ENCODE assay signal across 8 cellular contexts in genomic region chr12:124036117-124037109, GRCh38.
DNase-seq lines count a peak whose midpoint lies in the region; ATAC-seq, FAIRE-seq and TF ChIP-seq lines count a peak whose summit lies in the region.

No MANE protein-coding gene starts in this region.

- ATAC-seq in HG03378 (IDR thresholded peaks at IDR 0.05; ENCODE audit: unreplicated experiment): no peak
- no peak for ATAC-seq in HG02938 (IDR thresholded peaks at IDR 0.05; ENCODE audit: unreplicated experiment)

- DNase-seq in T follicular helper cell (ENCODE audit: low read depth) (peak; percentile 27), breast epithelium (ENCODE audit: low spot score in 2 of 2) (no peak), keratinocyte (ENCODE audit: low read depth, low spot score) (no peak)
- peak; percentile 49 for DNase-seq in stimulated activated CD4-positive, alpha-beta T cell treated with anti-CD3 and anti-CD28 coated beads, Interleukin-4, amount 100 ng/mL, for 1 hour

- H3K27ac ChIP-seq in DOHH2 (ENCODE audit: low read depth, low read length) (no peak overlapping the region), breast epithelium (no peak overlapping the region), keratinocyte (ENCODE audit: control insufficient read depth, insufficient read depth, low read length) (no peak overlapping the region)

- H3K36me3 ChIP-seq in DOHH2 (ENCODE audit: control insufficient read depth, low read length): no peaks in the 10 kb centered on the region
- no peaks in the 10 kb centered on the region for H3K36me3 ChIP-seq in breast epithelium
- no peaks in the 10 kb centered on the region for H3K36me3 ChIP-seq in keratinocyte (ENCODE audit: control insufficient read depth in 2 of 2, extremely low read depth in 1 of 2, insufficient read depth in 2 of 2, low read length in 2 of 2)

- peak; percentile 94 for TF ChIP-seq CTCF in DOHH2 (IDR thresholded peaks at IDR 0.05; ENCODE audit: low read depth, low read length, poor library complexity, severe bottlenecking)
- peak; percentile 97 for TF ChIP-seq CTCF in LNCAP (IDR thresholded peaks at IDR 0.05)
- TF ChIP-seq CTCF in breast epithelium (IDR thresholded peaks at IDR 0.05): peak; percentile 88 to 93 (median 89)
- peak; percentile 68 to 88 (median 75) for TF ChIP-seq CTCF in keratinocyte (optimal IDR thresholded peaks at IDR 0.05 in 1 of 3, IDR thresholded peaks at IDR 0.05 in 1 of 3, conservative IDR thresholded peaks at IDR 0.05 in 1 of 3; ENCODE audit: extremely low read depth in 1 of 3, insufficient read depth in 2 of 3, low read length in 3 of 3)

- intact Hi-C loops in breast epithelium (cut with DNase I; ENCODE audit: low total_unique reads): loop anchor here (5.0 to 10.0 kb wide), 3 partner anchors 286 to 736 kb away; no protein-coding TSS in a partner anchor

- no peaks in the 10 kb centered on the region for H3K79me2 ChIP-seq in DOHH2 (ENCODE audit: control insufficient read depth, low read length)
- H3K79me2 ChIP-seq in keratinocyte (ENCODE audit: control insufficient read depth, insufficient read depth, low read length): no peaks in the 10 kb centered on the region

- peak; percentile 85 for FAIRE-seq in keratinocyte (lab: Jason Lieb, UNC)

- H3K4me3 ChIP-seq in DOHH2 (ENCODE audit: low read length): no peak overlapping the region
- no peak overlapping the region for H3K4me3 ChIP-seq in breast epithelium
- H3K4me3 ChIP-seq in keratinocyte (ENCODE audit: control insufficient read depth in 2 of 3, extremely low read depth in 1 of 3, insufficient read depth in 2 of 3, low read depth in 1 of 3, low read length in 3 of 3): no peak overlapping the region

- no peaks in the 10 kb centered on the region for H3K4me1 ChIP-seq in DOHH2 (ENCODE audit: control insufficient read depth, low read length)
- H3K4me1 ChIP-seq in breast epithelium: no peaks in the 10 kb centered on the region
- H3K4me1 ChIP-seq in keratinocyte (ENCODE audit: control insufficient read depth, extremely low read depth, insufficient read depth, low read length): no peaks in the 10 kb centered on the region

- no peaks in the 10 kb centered on the region for H3F3A ChIP-seq in DOHH2 (ENCODE audit: control insufficient read depth, insufficient read depth)

- dilution Hi-C loops in keratinocyte (cut with MboI; ENCODE audit: extremely low pct_ligation_motif_present, low sequenced_read_pairs): no loop called here

- peak overlapping the region; percentile 47 for H2AFZ ChIP-seq in keratinocyte (ENCODE audit: control insufficient read depth, low read length)

- H4K20me1 ChIP-seq in DOHH2 (ENCODE audit: control insufficient read depth, insufficient read depth, low read depth, low read length): peaks cover 4% of the 10 kb centered on the region; the same call in 1 of the 2 replicates
- no peaks in the 10 kb centered on the region for H4K20me1 ChIP-seq in keratinocyte (ENCODE audit: control insufficient read depth, extremely low read depth, insufficient read depth, low read length)

- H3K9ac ChIP-seq in keratinocyte (ENCODE audit: control insufficient read depth, extremely low read depth, insufficient read depth, low read length): no peak overlapping the region

- peaks cover 3% of the 10 kb centered on the region; the same call in 1 of the 2 replicates for H3K27me3 ChIP-seq in DOHH2 (ENCODE audit: control insufficient read depth, low read length)
- no peaks in the 10 kb centered on the region for H3K27me3 ChIP-seq in breast epithelium
- no peaks in the 10 kb centered on the region for H3K27me3 ChIP-seq in keratinocyte (ENCODE audit: control insufficient read depth, extremely low read depth, insufficient read depth, low read length)

- no peaks in the 10 kb centered on the region for H3K9me1 ChIP-seq in keratinocyte (ENCODE audit: control insufficient read depth, extremely low read depth, insufficient read depth, low read length)

- H3K9me3 ChIP-seq in DOHH2 (ENCODE audit: control insufficient read depth, insufficient read depth, low read length): no peaks in the 10 kb centered on the region
- H3K9me3 ChIP-seq in breast epithelium: no peaks in the 10 kb centered on the region
- H3K9me3 ChIP-seq in keratinocyte (ENCODE audit: control insufficient read depth, low read depth, low read length): no peaks in the 10 kb centered on the region

- H3K4me2 ChIP-seq in DOHH2 (ENCODE audit: low read length) (no peak overlapping the region), keratinocyte (ENCODE audit: control insufficient read depth, extremely low read depth, insufficient read depth, low read depth, low read length) (no peak overlapping the region)

- no peak for TF ChIP-seq POLR2A in breast epithelium (IDR thresholded peaks at IDR 0.05)

- H3K9me2 ChIP-seq in DOHH2 (replicated peaks; ENCODE audit: control insufficient read depth, low read length): no peaks in the 10 kb centered on the region

Comparison
In these comparisons a context has a peak if more than half of its experiments do, and no peak if none do; other contexts are left out.
1. DNase-seq: peak in T follicular helper cell (single experiment) and stimulated activated CD4-positive, alpha-beta T cell treated with anti-CD3 and anti-CD28 coated beads, Interleukin-4, amount 100 ng/mL, for 1 hour (single experiment); none in breast epithelium (0 of 2) and keratinocyte (single experiment).
2. Peak in every context shown above with its lines, with median percentiles within 50 percentile points of each other: CTCF ChIP-seq.